ENCODE assay signal across 10 cellular contexts in genomic region chr12:67042697-67043131, GRCh38.
A peak's percentile ranks its signal among the peaks of the same experiment; 100 is the strongest.
DNase-seq lines count a peak whose midpoint lies in the region; TF ChIP-seq lines count a peak whose summit lies in the region.
"Had no signal": no experiment of that assay in that cellular context is flagged by ENCODE, and none has a peak within 500 bp of the region (broad histone marks: within the 10 kb centered on the region; RNA-seq: fewer than 3 reads in every experiment).

No MANE protein-coding gene starts in this region.

- H3K9me2 ChIP-seq in OCI-LY7 (ENCODE audit: insufficient read depth, low read length) = no peaks in the 10 kb centered on the region

- no peak for TF ChIP-seq CTCF in OCI-LY7 (conservative IDR thresholded peaks at IDR 0.05; ENCODE audit: low read length)

- H3K9me3 ChIP-seq in OCI-LY7 (ENCODE audit: low read length) = no peaks in the 10 kb centered on the region
- H3K9me3 ChIP-seq: BLaER1 had no signal

- intact Hi-C loops in OCI-LY7 (cut with micrococcal nuclease; ENCODE audit: unreplicated experiment) = no loop called here

- POLR2A ChIA-PET in OCI-LY7 (lab: Charles Lee) = no interaction called here

- no peaks in the 10 kb centered on the region for H4K20me1 ChIP-seq in OCI-LY7 (ENCODE audit: insufficient read depth, low read length)

- no peak overlapping the region for H2AFZ ChIP-seq in OCI-LY7 (ENCODE audit: low read length)

- no peaks in the 10 kb centered on the region for H3K36me3 ChIP-seq in OCI-LY7 (ENCODE audit: insufficient read depth, low read length)
- H3K36me3 ChIP-seq: BLaER1 had no signal

- BruUV-seq in OCI-LY7 (replicated peaks; lab: Mats Ljungman, UMichigan) = no TSS peak

- H3K4me2 ChIP-seq in OCI-LY7 (ENCODE audit: low read length) = no peak overlapping the region
- H3K4me2 ChIP-seq: BLaER1 had no signal

- H3K27ac ChIP-seq in OCI-LY7 (ENCODE audit: low read depth, low read length, poor library complexity, severe bottlenecking) = no peak overlapping the region
- H3K27ac ChIP-seq: BLaER1, epithelial cell of prostate had no signal

- DNase-seq in Caki2 (ENCODE audit: low read depth) (peak; percentile 80), NCI-H1436 (lab: John Stamatoyannopoulos, UW) (peak; percentile 94), SW480 (ENCODE audit: low spot score) (peak; percentile 45), iris pigment epithelial cell (ENCODE audit: low read depth) (peak; percentile 35), activated gamma-delta T cell treated with Interleukin-2 at 50 U/mL for 16 hours (no peak), OCI-LY7 (ENCODE audit: low spot score) (no peak), NCI-H1048 (lab: John Stamatoyannopoulos, UW) (no peak)
- DNase-seq in activated CD4-positive, alpha-beta T cell treated with anti-CD3 and anti-CD28 coated beads for 1 hour = no peak

- in situ Hi-C loops in Caki2 (cut with HindIII; ENCODE audit: low pct_unique_long_range_greater_than_20kb, low sequenced_read_pairs) = no loop called here

- no peaks in the 10 kb centered on the region for H3K79me2 ChIP-seq in OCI-LY7 (ENCODE audit: insufficient read depth, low read depth, low read length)

- CTCF ChIA-PET in OCI-LY7 (lab: Charles Lee; ENCODE audit: unreplicated experiment) = no interaction called here

- no peaks in the 10 kb centered on the region for H3K4me1 ChIP-seq in OCI-LY7 (ENCODE audit: insufficient read depth, low read length, poor library complexity, severe bottlenecking)
- H3K4me1 ChIP-seq: BLaER1 had no signal

- no peak overlapping the region for H3K4me3 ChIP-seq in OCI-LY7 (ENCODE audit: low read depth, low read length, poor library complexity, severe bottlenecking)
- H3K4me3 ChIP-seq: BLaER1 had no signal

Comparison
In these comparisons a context has a peak if more than half of its experiments do, and no peak if none do; other contexts are left out.
1. DNase-seq: peak in Caki2 (single experiment), NCI-H1436 (single experiment), SW480 (single experiment) and iris pigment epithelial cell (single experiment); none in activated gamma-delta T cell treated with Interleukin-2 at 50 U/mL for 16 hours (single experiment), OCI-LY7 (single experiment), NCI-H1048 (single experiment) and activated CD4-positive, alpha-beta T cell treated with anti-CD3 and anti-CD28 coated beads for 1 hour (single experiment).